Comparison of ENCODE assay signal across 8 cellular contexts in genomic region chr1:1775364-1776226, GRCh38. TPM values are rescaled to one million over a fixed set of nuclear protein-coding genes. Genes with fewer than 3 reads are reported as not detected.
DNase-seq lines count a peak whose midpoint lies in the region; ATAC-seq and TF ChIP-seq lines count a peak whose summit lies in the region.

No MANE protein-coding gene starts in this region.

- peaks cover 36 to 49% (median 45%) of the 10 kb centered on the region in 3 donors for H3K4me1 Mint-ChIP-seq in T-cell

- H3K4me3 ChIP-seq in BLaER1 treated with 17β-estradiol and CSF1 and Interleukin-3, amounts not matched to agents 10 nM and 100 nM: peak overlapping the region; percentile 37 to 98 (median 96); a peak in 18 of 20 replicates
- H3K4me3 ChIP-seq in liver (ENCODE audit: low read depth in 1 of 3, low read length in 3 of 3): peak overlapping the region in 1 of 3 donors; percentile 11

- CTCF ChIA-PET in T-cell (lab: Charles Lee): interaction anchor here in 1 of 2 donors (0.6 kb wide), 1 partner anchor 83 kb away, joined by 3 read pairs; no protein-coding TSS in a partner anchor

- peak overlapping the region; percentile 54 to 100 (median 98); a peak in 21 of 22 replicates for H3K9ac ChIP-seq in BLaER1 treated with 17β-estradiol and CSF1 and Interleukin-3, amounts not matched to agents 10 nM and 100 nM
- H3K9ac ChIP-seq in liver (ENCODE audit: low read depth in 1 of 2, low read length in 2 of 2): peak overlapping the region in 1 of 2 donors; percentile 40

- peaks cover 41 to 53% (median 49%) of the 10 kb centered on the region in 10 experiments for H3K4me1 ChIP-seq in BLaER1 treated with 17β-estradiol and CSF1 and Interleukin-3, amounts not matched to agents 10 nM and 100 nM
- H3K4me1 ChIP-seq in liver (ENCODE audit: control insufficient read depth in 4 of 4, insufficient read depth in 4 of 4, low read length in 3 of 4): peaks cover 10 to 39% (median 24%) of the 10 kb centered on the region in 4 donors

- TF ChIP-seq CTCF in GM20000 (IDR thresholded peaks at IDR 0.05; ENCODE audit: extremely low read depth, missing control alignments) (no peak), liver (IDR thresholded peaks at IDR 0.05; ENCODE audit: low read depth, low read length, missing input control) (no peak)

- H3K27ac ChIP-seq in BLaER1 treated with 17β-estradiol and CSF1 and Interleukin-3, amounts not matched to agents 10 nM and 100 nM: peak overlapping the region in 10 of 11 experiments; percentile 14 to 100 (median 98); a peak in 19 of 22 replicates
- peak overlapping the region; percentile 71 to 81 for H3K27ac ChIP-seq in liver (ENCODE audit: low read depth in 1 of 2, low read length in 2 of 2)

- 66% methylated on average over 11 of the region's 11 CpGs for WGBS in liver

- peaks cover 33 to 81% (median 55%) of the 10 kb centered on the region in 11 experiments; a peak in 21 of 22 replicates for H4K20me1 ChIP-seq in BLaER1 treated with 17β-estradiol and CSF1 and Interleukin-3, amounts not matched to agents 10 nM and 100 nM

- no peak for ATAC-seq in T-cell (replicated peaks in 1 of 4)
- ATAC-seq in HG03378 (IDR thresholded peaks at IDR 0.05; ENCODE audit: unreplicated experiment): no peak

- no peak for TF ChIP-seq RAD21 in liver (IDR thresholded peaks at IDR 0.05)

- peaks cover 3 to 5% (median 4%) of the 10 kb centered on the region in 3 donors for H3K9me3 Mint-ChIP-seq in T-cell

- peak overlapping the region; percentile 15 to 49 for H3K27ac Mint-ChIP-seq in T-cell

- peak overlapping the region; percentile 86 to 99 (median 95) for H3K4me2 ChIP-seq in BLaER1 treated with 17β-estradiol and CSF1 and Interleukin-3, amounts not matched to agents 10 nM and 100 nM

- DNase-seq in GM20000 (ENCODE audit: low spot score): peak; percentile 69
- no peak for DNase-seq in T-cell
- DNase-seq in stimulated activated CD4-positive, alpha-beta T cell treated with anti-CD3 and anti-CD28 coated beads, Interleukin-4, amount 100 ng/mL, for 4 hours: no peak
- no peak for DNase-seq in NCI-H1436 (lab: John Stamatoyannopoulos, UW)
- no peak for DNase-seq in effector CD4-positive, alpha-beta T cell

- peaks cover 9% of the 10 kb centered on the region for H3K36me3 Mint-ChIP-seq in T-cell

- H3K27me3 ChIP-seq in BLaER1 treated with 17β-estradiol and CSF1 and Interleukin-3, amounts not matched to agents 10 nM and 100 nM: no peaks in the 10 kb centered on the region
- H3K27me3 ChIP-seq in liver (ENCODE audit: control insufficient read depth in 4 of 4, insufficient read depth in 4 of 4, low read length in 3 of 4): no peaks in the 10 kb centered on the region

- POLR2A ChIA-PET in T-cell (lab: Charles Lee): no interaction called here

- peaks cover 8 to 29% (median 25%) of the 10 kb centered on the region in 11 experiments; a peak in 20 of 22 replicates for H3K9me3 ChIP-seq in BLaER1 treated with 17β-estradiol and CSF1 and Interleukin-3, amounts not matched to agents 10 nM and 100 nM (replicated peaks in 1 of 11)
- peaks cover 0 to 3% (median 1%) of the 10 kb centered on the region in 4 donors for H3K9me3 ChIP-seq in liver (ENCODE audit: control insufficient read depth in 4 of 4, low read length in 3 of 4)

- no peaks in the 10 kb centered on the region for H3K27me3 Mint-ChIP-seq in T-cell

- peak overlapping the region; percentile 43 to 80 (median 55) for H3K4me3 Mint-ChIP-seq in T-cell

- H3K36me3 ChIP-seq in BLaER1 treated with 17β-estradiol and CSF1 and Interleukin-3, amounts not matched to agents 10 nM and 100 nM: peaks cover 41 to 47% (median 43%) of the 10 kb centered on the region in 11 experiments
- peaks cover 2 to 11% (median 6%) of the 10 kb centered on the region in 4 donors for H3K36me3 ChIP-seq in liver (ENCODE audit: control insufficient read depth in 4 of 4, insufficient read depth in 3 of 4, low read depth in 1 of 4, low read length in 3 of 4)

TF ChIP-seq in liver, 16 proteins besides CTCF, POLR2A, EP300 and RAD21:
- no peak for TF ChIP-seq GABPA (IDR thresholded peaks at IDR 0.05 in 1 of 2, conservative IDR thresholded peaks at IDR 0.05 in 1 of 2)
- TF ChIP-seq RXRA (IDR thresholded peaks at IDR 0.05): peak in 1 of 2 donors; percentile 23
- peak; percentile 57 for TF ChIP-seq MAX (IDR thresholded peaks at IDR 0.05)
- no peak for TF ChIP-seq TAF1 (conservative IDR thresholded peaks at IDR 0.05)
- no peak for TF ChIP-seq FOXA1 (IDR thresholded peaks at IDR 0.05)
- TF ChIP-seq ATF3 (IDR thresholded peaks at IDR 0.05): no peak
- TF ChIP-seq SP1 (IDR thresholded peaks at IDR 0.05): no peak
- no peak for TF ChIP-seq EGR1 (IDR thresholded peaks at IDR 0.05; ENCODE audit: low read depth in 2 of 2)
- TF ChIP-seq, protein P1, sequence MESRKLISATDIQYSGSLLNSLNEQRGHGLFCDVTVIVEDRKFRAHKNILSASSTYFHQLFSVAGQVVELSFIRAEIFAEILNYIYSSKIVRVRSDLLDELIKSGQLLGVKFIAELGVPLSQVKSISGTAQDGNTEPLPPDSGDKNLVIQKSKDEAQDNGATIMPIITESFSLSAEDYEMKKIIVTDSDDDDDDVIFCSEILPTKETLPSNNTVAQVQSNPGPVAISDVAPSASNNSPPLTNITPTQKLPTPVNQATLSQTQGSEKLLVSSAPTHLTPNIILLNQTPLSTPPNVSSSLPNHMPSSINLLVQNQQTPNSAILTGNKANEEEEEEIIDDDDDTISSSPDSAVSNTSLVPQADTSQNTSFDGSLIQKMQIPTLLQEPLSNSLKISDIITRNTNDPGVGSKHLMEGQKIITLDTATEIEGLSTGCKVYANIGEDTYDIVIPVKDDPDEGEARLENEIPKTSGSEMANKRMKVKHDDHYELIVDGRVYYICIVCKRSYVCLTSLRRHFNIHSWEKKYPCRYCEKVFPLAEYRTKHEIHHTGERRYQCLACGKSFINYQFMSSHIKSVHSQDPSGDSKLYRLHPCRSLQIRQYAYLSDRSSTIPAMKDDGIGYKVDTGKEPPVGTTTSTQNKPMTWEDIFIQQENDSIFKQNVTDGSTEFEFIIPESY (IDR thresholded peaks at IDR 0.05): no peak
- TF ChIP-seq NR2F2 (IDR thresholded peaks at IDR 0.05): no peak
- no peak for TF ChIP-seq JUND (IDR thresholded peaks at IDR 0.05)
- TF ChIP-seq REST (IDR thresholded peaks at IDR 0.05): peak; percentile 35

RNA-seq across cellular contexts. Expression of gene NADK, which starts 2.7 kb away (rescaled TPM):
- 10 to 100 TPM; 45.6 to 68.2 (median 58.0) TPM for total RNA-seq in T-cell
- total RNA-seq in liver: 100 to 1,000 TPM in 1 of 2 donors, 10 to 100 TPM in 1; 39.2 to 105 TPM
- polyA plus RNA-seq in liver: 10 to 100 TPM; 77.9 to 89.4 TPM

RNA-seq across cellular contexts. Expression of gene CDK11A, which starts 51.4 kb away (rescaled TPM):
- total RNA-seq in T-cell (100 to 1,000 TPM; 109 to 243 (median 182) TPM), liver (10 to 100 TPM; 13.8 to 17.0 TPM)
- polyA plus RNA-seq in liver: 10 to 100 TPM; 13.7 to 14.1 TPM

Comparison
In these comparisons a context has a peak if more than half of its experiments do, and no peak if none do; other contexts are left out.
1. RNA of gene CDK11A, which starts 51.4 kb away (total RNA-seq): 109 to 243 TPM in T-cell; 13.8 to 17.0 TPM in liver; every median in the first group is over 4 times any median in the second.